ENCODE assay signal across 2 cellular contexts in the genomic region with DNA sequence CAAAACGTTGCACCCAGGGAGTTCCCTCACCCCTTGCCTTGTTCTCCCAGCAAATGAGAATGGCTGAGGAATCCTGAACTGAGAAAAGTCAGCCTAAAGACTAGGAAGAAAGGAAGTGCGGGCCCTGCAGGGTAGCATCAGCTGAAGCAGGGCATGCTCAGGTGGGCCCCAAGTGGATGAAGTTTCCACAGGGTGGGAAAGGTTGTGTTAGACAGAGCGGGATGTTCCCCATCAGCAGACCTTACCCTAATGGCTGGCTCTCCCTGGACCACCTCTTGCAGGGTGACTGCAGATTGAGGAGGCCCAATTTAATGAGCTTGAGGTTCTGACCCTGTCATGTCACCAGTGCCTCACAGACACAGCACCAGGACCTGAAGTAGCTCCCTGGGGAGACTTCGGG.
TF ChIP-seq lines count a peak whose summit lies in the region.

No MANE protein-coding gene starts in this region.

TF ChIP-seq in SK-N-SH, 30 proteins besides CTCF, POLR2A, EP300 and RAD21:
- TF ChIP-seq CHD2 (IDR thresholded peaks at IDR 0.05; ENCODE audit: low read length, partially characterized antibody) (no peak), FOSL2 (IDR thresholded peaks at IDR 0.05; ENCODE audit: borderline replicate concordance, low read depth) (no peak), JUND (IDR thresholded peaks at IDR 0.05) (no peak)
- TF ChIP-seq, protein P1, sequence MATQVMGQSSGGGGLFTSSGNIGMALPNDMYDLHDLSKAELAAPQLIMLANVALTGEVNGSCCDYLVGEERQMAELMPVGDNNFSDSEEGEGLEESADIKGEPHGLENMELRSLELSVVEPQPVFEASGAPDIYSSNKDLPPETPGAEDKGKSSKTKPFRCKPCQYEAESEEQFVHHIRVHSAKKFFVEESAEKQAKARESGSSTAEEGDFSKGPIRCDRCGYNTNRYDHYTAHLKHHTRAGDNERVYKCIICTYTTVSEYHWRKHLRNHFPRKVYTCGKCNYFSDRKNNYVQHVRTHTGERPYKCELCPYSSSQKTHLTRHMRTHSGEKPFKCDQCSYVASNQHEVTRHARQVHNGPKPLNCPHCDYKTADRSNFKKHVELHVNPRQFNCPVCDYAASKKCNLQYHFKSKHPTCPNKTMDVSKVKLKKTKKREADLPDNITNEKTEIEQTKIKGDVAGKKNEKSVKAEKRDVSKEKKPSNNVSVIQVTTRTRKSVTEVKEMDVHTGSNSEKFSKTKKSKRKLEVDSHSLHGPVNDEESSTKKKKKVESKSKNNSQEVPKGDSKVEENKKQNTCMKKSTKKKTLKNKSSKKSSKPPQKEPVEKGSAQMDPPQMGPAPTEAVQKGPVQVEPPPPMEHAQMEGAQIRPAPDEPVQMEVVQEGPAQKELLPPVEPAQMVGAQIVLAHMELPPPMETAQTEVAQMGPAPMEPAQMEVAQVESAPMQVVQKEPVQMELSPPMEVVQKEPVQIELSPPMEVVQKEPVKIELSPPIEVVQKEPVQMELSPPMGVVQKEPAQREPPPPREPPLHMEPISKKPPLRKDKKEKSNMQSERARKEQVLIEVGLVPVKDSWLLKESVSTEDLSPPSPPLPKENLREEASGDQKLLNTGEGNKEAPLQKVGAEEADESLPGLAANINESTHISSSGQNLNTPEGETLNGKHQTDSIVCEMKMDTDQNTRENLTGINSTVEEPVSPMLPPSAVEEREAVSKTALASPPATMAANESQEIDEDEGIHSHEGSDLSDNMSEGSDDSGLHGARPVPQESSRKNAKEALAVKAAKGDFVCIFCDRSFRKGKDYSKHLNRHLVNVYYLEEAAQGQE (IDR thresholded peaks at IDR 0.05; ENCODE audit: low read depth, low read length), result no peak

TF ChIP-seq in SK-N-SH treated with all-trans-retinoic acid at 6 μM for 48 hours, 23 proteins besides CTCF, POLR2A, EP300 and RAD21:
- TF ChIP-seq GLIS3 (CRISPR knock-in tag; IDR thresholded peaks at IDR 0.05), result no peak
